In genomic region chr14:100278702-100279101, GRCh38 we compare ENCODE assay signal across 9 cellular contexts. TPM values are rescaled to one million over a fixed set of nuclear protein-coding genes. Genes with fewer than 3 reads are reported as not detected.
DNase-seq lines count a peak whose midpoint lies in the region; ATAC-seq and TF ChIP-seq lines count a peak whose summit lies in the region.
"Had no signal": no experiment of that assay in that cellular context is flagged by ENCODE, and none has a peak within 500 bp of the region (broad histone marks: within the 10 kb centered on the region; RNA-seq: fewer than 3 reads in every experiment).

No MANE protein-coding gene starts in this region.

- H3K9me3 ChIP-seq in esophagus muscularis mucosa: no peaks in the 10 kb centered on the region

- intact Hi-C loops in dendritic cell treated with granulocyte-macrophage colony-stimulating factor and Interleukin-4, amounts not matched to agents 40 ng/mL and 50 ng/mL, for 4 days (cut with micrococcal nuclease): loop anchor here (5.0 kb wide), 1 partner anchor 36 kb away; no protein-coding TSS in a partner anchor
- intact Hi-C loops in esophagus muscularis mucosa (cut with DNase I): no loop called here

- no peak for ATAC-seq in activated T-cell treated with anti-CD3 and anti-CD28 coated beads, Interleukin-2, amount 50 U/mL, for 72 hours (replicated peaks in 1 of 2)
- peak; percentile 63 for ATAC-seq in stimulated activated naive CD8-positive, alpha-beta T cell treated with anti-CD3 and anti-CD28 coated beads, Interleukin-15, amount 100 ng/mL, for 72 hours
- ATAC-seq in HG03565 (IDR thresholded peaks at IDR 0.05; ENCODE audit: unreplicated experiment) (no peak), GM19395 (IDR thresholded peaks at IDR 0.05; ENCODE audit: unreplicated experiment) (no peak)

- H3K4me1 ChIP-seq in esophagus muscularis mucosa: peaks cover 7 to 53% (median 34%) of the 10 kb centered on the region in 4 donors

- peaks cover 42% of the 10 kb centered on the region for H3K4me1 Mint-ChIP-seq in activated T-cell treated with anti-CD3 and anti-CD28 coated beads, Interleukin-2, amount 50 U/mL, for 72 hours (ENCODE audit: low read depth)
- H3K4me1 Mint-ChIP-seq in dendritic cell treated with granulocyte-macrophage colony-stimulating factor and Interleukin-4, amounts not matched to agents 40 ng/mL and 50 ng/mL, for 4 days (ENCODE audit: low read depth): peaks cover 45% of the 10 kb centered on the region
- peaks cover 42% of the 10 kb centered on the region for H3K4me1 Mint-ChIP-seq in stimulated activated naive CD8-positive, alpha-beta T cell treated with anti-CD3 and anti-CD28 coated beads, Interleukin-15, amount 100 ng/mL, for 72 hours

- no peak overlapping the region for H3K27ac ChIP-seq in esophagus muscularis mucosa (replicated peaks in 1 of 4)

- H3K27ac Mint-ChIP-seq in activated T-cell treated with anti-CD3 and anti-CD28 coated beads, Interleukin-2, amount 50 U/mL, for 72 hours: peak overlapping the region; percentile 82
- peak overlapping the region; percentile 45 for H3K27ac Mint-ChIP-seq in dendritic cell treated with granulocyte-macrophage colony-stimulating factor and Interleukin-4, amounts not matched to agents 40 ng/mL and 50 ng/mL, for 4 days
- H3K27ac Mint-ChIP-seq in stimulated activated naive CD8-positive, alpha-beta T cell treated with anti-CD3 and anti-CD28 coated beads, Interleukin-15, amount 100 ng/mL, for 72 hours: no peak overlapping the region

- H3K27me3 Mint-ChIP-seq in activated T-cell treated with anti-CD3 and anti-CD28 coated beads, Interleukin-2, amount 50 U/mL, for 72 hours (ENCODE audit: low read depth): no peaks in the 10 kb centered on the region
- H3K27me3 Mint-ChIP-seq in dendritic cell treated with granulocyte-macrophage colony-stimulating factor and Interleukin-4, amounts not matched to agents 40 ng/mL and 50 ng/mL, for 4 days: no peaks in the 10 kb centered on the region
- H3K27me3 Mint-ChIP-seq in stimulated activated naive CD8-positive, alpha-beta T cell treated with anti-CD3 and anti-CD28 coated beads, Interleukin-15, amount 100 ng/mL, for 72 hours: no peaks in the 10 kb centered on the region

- no peak for TF ChIP-seq CTCF in esophagus muscularis mucosa (IDR thresholded peaks at IDR 0.05)

- TF ChIP-seq EP300 in esophagus muscularis mucosa (IDR thresholded peaks at IDR 0.05): no peak

- H3K27me3 ChIP-seq in esophagus muscularis mucosa: no peaks in the 10 kb centered on the region

- no peak overlapping the region for H3K4me3 ChIP-seq in esophagus muscularis mucosa

- no peak for DNase-seq in activated T-cell treated with anti-CD3 and anti-CD28 coated beads, Interleukin-2, amount 50 U/mL, for 72 hours
- no peak for DNase-seq in activated T-cell treated with anti-CD3 and anti-CD28 coated beads, Interleukin-2, amount 50 U/mL, for 1 hour
- DNase-seq in MV-4-11 (lab: John Stamatoyannopoulos, UW): peak; percentile 74
- no peak for DNase-seq in stimulated activated naive CD8-positive, alpha-beta T cell treated with anti-CD3 and anti-CD28 coated beads, Interleukin-15, amount 100 ng/mL, for 72 hours
- DNase-seq in esophagus muscularis mucosa (ENCODE audit: extremely low spot score): no peak
- DNase-seq: DND-41 had no signal

- 67% methylated on average over 7 of the region's 8 CpGs for WGBS in esophagus muscularis mucosa

- TF ChIP-seq POLR2A in esophagus muscularis mucosa (IDR thresholded peaks at IDR 0.05; ENCODE audit: low read depth): no peak

- H3K36me3 ChIP-seq in esophagus muscularis mucosa: peaks cover 0 to 39% (median 19%) of the 10 kb centered on the region in 4 donors

- H3K9me3 Mint-ChIP-seq in activated T-cell treated with anti-CD3 and anti-CD28 coated beads, Interleukin-2, amount 50 U/mL, for 72 hours: no peaks in the 10 kb centered on the region
- no peaks in the 10 kb centered on the region for H3K9me3 Mint-ChIP-seq in dendritic cell treated with granulocyte-macrophage colony-stimulating factor and Interleukin-4, amounts not matched to agents 40 ng/mL and 50 ng/mL, for 4 days
- no peaks in the 10 kb centered on the region for H3K9me3 Mint-ChIP-seq in stimulated activated naive CD8-positive, alpha-beta T cell treated with anti-CD3 and anti-CD28 coated beads, Interleukin-15, amount 100 ng/mL, for 72 hours

- peaks cover 5 to 7% of the 10 kb centered on the region in 2 donors for H3K36me3 Mint-ChIP-seq in activated T-cell treated with anti-CD3 and anti-CD28 coated beads, Interleukin-2, amount 50 U/mL, for 72 hours (ENCODE audit: insufficient read depth in 2 of 2)
- peaks cover 93% of the 10 kb centered on the region for H3K36me3 Mint-ChIP-seq in dendritic cell treated with granulocyte-macrophage colony-stimulating factor and Interleukin-4, amounts not matched to agents 40 ng/mL and 50 ng/mL, for 4 days (ENCODE audit: low read depth)

- H3K4me3 Mint-ChIP-seq in activated T-cell treated with anti-CD3 and anti-CD28 coated beads, Interleukin-2, amount 50 U/mL, for 72 hours: no peak overlapping the region
- H3K4me3 Mint-ChIP-seq in dendritic cell treated with granulocyte-macrophage colony-stimulating factor and Interleukin-4, amounts not matched to agents 40 ng/mL and 50 ng/mL, for 4 days: no peak overlapping the region
- H3K4me3 Mint-ChIP-seq in stimulated activated naive CD8-positive, alpha-beta T cell treated with anti-CD3 and anti-CD28 coated beads, Interleukin-15, amount 100 ng/mL, for 72 hours: no peak overlapping the region

RNA-seq across cellular contexts. Expression of gene SLC25A29, which starts 27.5 kb away (rescaled TPM):
- 10 to 100 TPM; 22.7 to 47.2 TPM for total RNA-seq in activated T-cell treated with anti-CD3 and anti-CD28 coated beads, Interleukin-2, amount 50 U/mL, for 72 hours
- 10 to 100 TPM; 37.4 to 63.0 (median 49.2) TPM for total RNA-seq in esophagus muscularis mucosa

RNA-seq across cellular contexts. Expression of gene YY1, which starts 39.8 kb away (rescaled TPM):
- total RNA-seq in activated T-cell treated with anti-CD3 and anti-CD28 coated beads, Interleukin-2, amount 50 U/mL, for 72 hours: 10 to 100 TPM; 93.0 to 99.8 TPM
- 10 to 100 TPM; 54.8 to 83.4 (median 62.7) TPM for total RNA-seq in esophagus muscularis mucosa

RNA-seq across cellular contexts. Expression of gene SLC25A47, which starts 44.4 kb away (rescaled TPM):
- not detected for total RNA-seq in activated T-cell treated with anti-CD3 and anti-CD28 coated beads, Interleukin-2, amount 50 U/mL, for 72 hours
- total RNA-seq in esophagus muscularis mucosa: not detected

Comparison
In these comparisons a context has a peak if more than half of its experiments do, and no peak if none do; other contexts are left out.
1. H3K27ac Mint-ChIP-seq: peak in activated T-cell treated with anti-CD3 and anti-CD28 coated beads, Interleukin-2, amount 50 U/mL, for 72 hours (single experiment) and dendritic cell treated with granulocyte-macrophage colony-stimulating factor and Interleukin-4, amounts not matched to agents 40 ng/mL and 50 ng/mL, for 4 days (single experiment); none in stimulated activated naive CD8-positive, alpha-beta T cell treated with anti-CD3 and anti-CD28 coated beads, Interleukin-15, amount 100 ng/mL, for 72 hours (0 of 2).